11 cellular contexts compared by ENCODE assay signal in the genomic region with DNA sequence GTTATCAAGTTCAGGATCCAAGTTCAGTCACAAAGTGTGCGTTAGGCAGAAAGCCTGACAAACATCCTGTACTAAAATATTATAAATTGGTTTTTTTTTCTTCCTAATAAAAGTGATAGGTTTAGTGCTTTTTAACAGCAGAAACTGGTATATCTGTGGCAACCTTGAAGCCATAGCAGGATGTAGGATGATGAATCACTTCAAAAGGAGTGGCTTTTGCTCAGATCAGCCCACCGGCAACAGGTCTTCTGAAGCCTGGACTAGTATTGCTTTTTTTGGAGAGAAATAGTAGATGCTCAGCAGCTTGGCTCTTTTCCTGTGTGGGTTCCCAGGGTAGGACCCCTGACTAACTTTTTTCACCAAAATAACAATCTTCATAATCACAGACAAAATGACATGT.
"Had no signal": no experiment of that assay in that cellular context is flagged by ENCODE, and none has a peak within 500 bp of the region (broad histone marks: within the 10 kb centered on the region; RNA-seq: fewer than 3 reads in every experiment).

No MANE protein-coding gene starts in this region.

- H3K4me3 ChIP-seq: right atrium auricular region, skin epidermis, transverse colon had no signal

- H3K36me3 ChIP-seq: right atrium auricular region, transverse colon had no signal

- H3K27me3 ChIP-seq: right atrium auricular region, transverse colon had no signal

- H3K9me3 ChIP-seq: right atrium auricular region, transverse colon had no signal

- DNase-seq: activated CD4-positive, alpha-beta T cell treated with anti-CD3 and anti-CD28 coated beads, Interleukin-2, amount 50 U/mL, for 4 hours; activated CD4-positive, CD25-positive, alpha-beta regulatory T cell treated with anti-CD3 and anti-CD28 coated beads, Interleukin-2, amount 50 U/mL, for 72 hours; activated naive CD4-positive, alpha-beta T cell treated with Interleukin-2 at 50 U/mL for 16 hours; activated T-cell treated with anti-CD3 and anti-CD28 coated beads for 4 hours; endodermal cell; nephron progenitor cell; stimulated activated naive CD8-positive, alpha-beta T cell treated with anti-CD3 and anti-CD28 coated beads, Interleukin-15, Interleukin-2, amounts not matched to agents 100 U/mL and 50 U/mL, for 24 hours; T-helper 9 cell; transverse colon had no signal

- H3K4me1 ChIP-seq: transverse colon had no signal

- H3K27ac ChIP-seq: right atrium auricular region, transverse colon had no signal
